Comparison of ENCODE assay signal across 8 cellular contexts in the genomic region with DNA sequence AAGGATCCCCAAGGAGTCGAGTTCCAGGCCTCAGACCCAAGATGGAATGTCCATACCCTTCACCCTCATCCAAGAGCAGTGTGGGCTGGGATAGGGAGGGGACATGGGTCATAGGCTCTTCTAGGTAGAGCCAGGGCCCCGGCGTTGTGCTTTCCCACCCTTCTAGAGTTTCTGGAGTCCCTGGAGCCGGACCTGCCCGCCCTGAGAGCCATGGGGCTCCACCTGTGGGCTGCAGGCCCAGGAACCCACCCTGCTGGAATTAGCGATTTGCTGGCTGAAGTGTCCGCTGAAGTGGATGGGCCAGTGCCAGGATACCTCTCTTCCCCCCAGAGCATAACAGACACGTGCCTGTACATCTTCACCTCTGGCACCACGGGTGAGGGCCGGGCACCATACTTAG. TPM values are rescaled to one million over a fixed set of nuclear protein-coding genes. Genes with fewer than 3 reads are reported as not detected.
DNase-seq lines count a peak whose midpoint lies in the region; ATAC-seq, FAIRE-seq and TF ChIP-seq lines count a peak whose summit lies in the region.

No MANE protein-coding gene starts in this region.

- no peak for DNase-seq in activated CD4-positive, alpha-beta T cell treated with anti-CD3 and anti-CD28 coated beads, Interleukin-2, amount 10 ng/mL, durations not matched to agents 7 days and 5 days
- DNase-seq in activated CD4-positive, alpha-beta T cell treated with anti-CD3 and anti-CD28 coated beads, Interleukin-2, amount 50 U/mL, for 4 hours: no peak
- DNase-seq in astrocyte of the cerebellum (ENCODE audit: low read depth) (no peak), HepG2 (ENCODE audit: low spot score) (no peak), DMS 273 treated with DMSO at 0.1 percent for 48 hours (lab: John Stamatoyannopoulos, UW) (no peak), NCI-H2196 (lab: John Stamatoyannopoulos, UW; ENCODE audit: unreplicated experiment) (no peak)

- H3K4me3 Mint-ChIP-seq in activated CD4-positive, alpha-beta T cell treated with anti-CD3 and anti-CD28 coated beads, Interleukin-2, amount 10 ng/mL, durations not matched to agents 7 days and 5 days: peak overlapping the region; percentile 81

- TF ChIP-seq RAD21 in HepG2 (CRISPR knock-in tag; IDR thresholded peaks at IDR 0.05): no peak

- peaks cover 16% of the 10 kb centered on the region for H3K36me3 Mint-ChIP-seq in activated CD4-positive, alpha-beta T cell treated with anti-CD3 and anti-CD28 coated beads, Interleukin-2, amount 10 ng/mL, durations not matched to agents 7 days and 5 days (ENCODE audit: low read depth)

- intact Hi-C loops in HepG2 (cut with micrococcal nuclease; ENCODE audit: unreplicated experiment): no loop called here

- peaks cover 37% of the 10 kb centered on the region for H3K4me1 Mint-ChIP-seq in activated CD4-positive, alpha-beta T cell treated with anti-CD3 and anti-CD28 coated beads, Interleukin-2, amount 10 ng/mL, durations not matched to agents 7 days and 5 days

- H3K36me3 ChIP-seq in HepG2 (replicated peaks in 1 of 2; ENCODE audit: control insufficient read depth in 1 of 2, insufficient read depth in 2 of 2, low read length in 2 of 2) (peaks cover 6 to 20% of the 10 kb centered on the region in 2 experiments; a peak in 3 of 5 replicates), thymus (ENCODE audit: control insufficient read depth, insufficient read depth) (peaks cover 22% of the 10 kb centered on the region)

- no peaks in the 10 kb centered on the region for H3K9me3 Mint-ChIP-seq in activated CD4-positive, alpha-beta T cell treated with anti-CD3 and anti-CD28 coated beads, Interleukin-2, amount 10 ng/mL, durations not matched to agents 7 days and 5 days

- no peak overlapping the region for H3K27ac Mint-ChIP-seq in activated CD4-positive, alpha-beta T cell treated with anti-CD3 and anti-CD28 coated beads, Interleukin-2, amount 10 ng/mL, durations not matched to agents 7 days and 5 days

- peak overlapping the region; percentile 92 for H3K4me2 ChIP-seq in HepG2 (ENCODE audit: low read depth, low read length)

- no peaks in the 10 kb centered on the region for H3K27me3 ChIP-seq in HepG2 (ENCODE audit: control insufficient read depth in 1 of 2, insufficient read depth in 2 of 2, low read length in 2 of 2)
- no peaks in the 10 kb centered on the region for H3K27me3 ChIP-seq in thymus (ENCODE audit: control insufficient read depth, insufficient read depth)

- no TSS peak for BruUV-seq in HepG2 (replicated peaks; lab: Mats Ljungman, UMichigan)

- no peak for TF ChIP-seq EP300 in HepG2 (IDR thresholded peaks at IDR 0.05; ENCODE audit: low read depth in 2 of 2, low read length in 2 of 2)
- TF ChIP-seq EP300 in HepG2 (CRISPR knock-in tag; IDR thresholded peaks at IDR 0.05; ENCODE audit: borderline replicate concordance): no peak

- H3K9ac ChIP-seq in HepG2 (ENCODE audit: insufficient read depth, low read depth, low read length): peak overlapping the region; percentile 63; the same call in 1 of the 2 replicates

- H3K27ac ChIP-seq in HepG2 (ENCODE audit: extremely low read length, insufficient read depth, low read length) (no peak overlapping the region), thymus (ENCODE audit: low read depth) (no peak overlapping the region)

- in situ Hi-C loops in astrocyte of the cerebellum (cut with HindIII; ENCODE audit: low sequenced_read_pairs): no loop called here
- in situ Hi-C loops in HepG2 (cut with HindIII; ENCODE audit: extremely low pct_ligation_motif_present, low pct_unique_long_range_greater_than_20kb): loop anchor here (10.0 kb wide), 1 partner anchor 262 kb away; no protein-coding TSS in a partner anchor

- WGBS in HepG2 (ENCODE audit: low lambda C conversion rate): 37% methylated on average over 5 of the region's 10 CpGs
- 83% methylated on average over 10 of the region's 10 CpGs for WGBS in thymus

- no peaks in the 10 kb centered on the region for H3K9me3 ChIP-seq in HepG2 (ENCODE audit: low read length)
- no peaks in the 10 kb centered on the region for H3K9me3 ChIP-seq in thymus (ENCODE audit: control insufficient read depth)

- H3K4me3 ChIP-seq in astrocyte of the cerebellum (ENCODE audit: low read depth, low read length): peak overlapping the region; percentile 58
- peak overlapping the region; percentile 70 to 83 (median 75) for H3K4me3 ChIP-seq in HepG2 (replicated peaks in 1 of 3; ENCODE audit: insufficient read depth in 1 of 3, low read depth in 2 of 3, low read length in 3 of 3)
- peak overlapping the region; percentile 60 for H3K4me3 ChIP-seq in thymus (ENCODE audit: low read length)

- no peak for FAIRE-seq in HepG2 (lab: Jason Lieb, UNC)

- TF ChIP-seq CTCF in astrocyte of the cerebellum (IDR thresholded peaks at IDR 0.05; ENCODE audit: low read depth, low read length, missing control alignments) (no peak), HepG2 (CRISPR knock-in tag; IDR thresholded peaks at IDR 0.05) (no peak)

- no peaks in the 10 kb centered on the region for H3K79me2 ChIP-seq in HepG2 (ENCODE audit: insufficient read depth, low read length)

- no peaks in the 10 kb centered on the region for H3K27me3 Mint-ChIP-seq in activated CD4-positive, alpha-beta T cell treated with anti-CD3 and anti-CD28 coated beads, Interleukin-2, amount 10 ng/mL, durations not matched to agents 7 days and 5 days

- H4K20me1 ChIP-seq in HepG2 (ENCODE audit: insufficient read depth, low read length): no peaks in the 10 kb centered on the region

- no peak overlapping the region for H2AFZ ChIP-seq in HepG2 (ENCODE audit: low read length)

- CTCF ChIA-PET in activated CD4-positive, alpha-beta T cell treated with anti-CD3 and anti-CD28 coated beads, Interleukin-2, amount 10 ng/mL, durations not matched to agents 7 days and 5 days (lab: Charles Lee): interaction anchor here (1.4 to 1.6 kb wide), 3 partner anchors 12 to 209 kb away, joined by 3 to 4 read pairs (median 4); no protein-coding TSS in a partner anchor
- CTCF ChIA-PET in HepG2 (lab: Yijun Ruan, JAX; ENCODE audit: low intra/inter-chr PET ratio, low total read pairs): no interaction called here

- peak; percentile 2 for ATAC-seq in HepG2
- no peak for ATAC-seq in GM21423 (IDR thresholded peaks at IDR 0.05; ENCODE audit: unreplicated experiment)

- POLR2A ChIA-PET in activated CD4-positive, alpha-beta T cell treated with anti-CD3 and anti-CD28 coated beads, Interleukin-2, amount 10 ng/mL, durations not matched to agents 7 days and 5 days (lab: Charles Lee): no interaction called here
- POLR2A ChIA-PET in HepG2 (lab: Yijun Ruan, JAX): interaction anchor here (0.7 to 2.4 kb wide), 13 partner anchors 10 to 273 kb away, joined by 3 to 14 read pairs (median 4); partner anchors contain the start of genes INTS3, JTB, RPS27 and S100A1

- H3K4me1 ChIP-seq in HepG2 (ENCODE audit: insufficient read depth, low read length) (peaks cover 57% of the 10 kb centered on the region), thymus (ENCODE audit: control insufficient read depth, insufficient read depth, low read length) (peaks cover 4% of the 10 kb centered on the region)

- TF ChIP-seq POLR2A in HepG2 (IDR thresholded peaks at IDR 0.05; ENCODE audit: insufficient read depth in 1 of 2, low read depth in 2 of 2, low read length in 2 of 2): no peak

RNA-seq across cellular contexts. Expression of gene SLC27A3, which starts 1.1 kb away (rescaled TPM):
- total RNA-seq in activated CD4-positive, alpha-beta T cell treated with anti-CD3 and anti-CD28 coated beads, Interleukin-2, amount 10 ng/mL, durations not matched to agents 7 days and 5 days: 10 to 100 TPM; 22.2 to 22.9 TPM
- total RNA-seq in HepG2 (2016; rRNA removed; fragmentation: Illumina TruSeq; extraction: Trizol): 1.3 and 4.3 TPM in 2 replicates
- total RNA-seq in HepG2 (2016; cell fraction: cytosol; rRNA removed; fragmentation: Illumina TruSeq; extraction: Trizol; ENCODE audit: low read depth): 0.88 and 1.3 TPM in 2 replicates
- 1.2 and 3.2 TPM in 2 replicates for total RNA-seq in HepG2 (2016; cell fraction: insoluble cytoplasmic fraction; rRNA removed; fragmentation: Illumina TruSeq; extraction: Trizol)
- total RNA-seq in HepG2 (2016; cell fraction: membrane; rRNA removed; fragmentation: Illumina TruSeq; extraction: Trizol): 0.86 and 1.1 TPM in 2 replicates
- total RNA-seq in HepG2 (2016; cell fraction: nucleus; rRNA removed; fragmentation: Illumina TruSeq; extraction: Trizol): 3.7 and 6.2 TPM in 2 replicates
- 5.2 and 10.3 TPM in 2 replicates for polyA plus RNA-seq in HepG2 (2011; rRNA removed)
- 4.1 and 5.0 TPM in 2 replicates for polyA plus RNA-seq in HepG2 (2011; cell fraction: cytosol; rRNA removed)
- polyA plus RNA-seq in HepG2 (2011; cell fraction: nucleus; rRNA removed): 17.3 and 21.3 TPM in 2 replicates
- polyA plus RNA-seq in HepG2 (2012): 4.4 and 4.5 TPM in 2 replicates
- polyA plus RNA-seq in HepG2 (2016; cell fraction: cytosol; fragmentation: Illumina TruSeq; extraction: Trizol; ENCODE audit: low read depth): 1.1 and 1.5 TPM in 2 replicates
- polyA plus RNA-seq in HepG2 (2016; cell fraction: insoluble cytoplasmic fraction; fragmentation: Illumina TruSeq; extraction: Trizol; ENCODE audit: low read depth): 1.5 and 2.9 TPM in 2 replicates
- polyA plus RNA-seq in HepG2 (2016; cell fraction: membrane; fragmentation: Illumina TruSeq; extraction: Trizol; ENCODE audit: low read depth): 1.1 and 1.2 TPM in 2 replicates
- 17.9 and 19.1 TPM in 2 replicates for polyA plus RNA-seq in HepG2 (2016; cell fraction: nucleus; fragmentation: Illumina TruSeq; extraction: Trizol; ENCODE audit: insufficient read depth, low read depth)
- 8.8 and 82.9 TPM in 2 replicates for polyA minus RNA-seq in HepG2 (2011; rRNA and poly(A)+ RNA removed; ENCODE audit: low replicate concordance)
- 3.7 and 4.7 TPM in 2 replicates for polyA minus RNA-seq in HepG2 (2011; cell fraction: cytosol; rRNA and poly(A)+ RNA removed)
- 3.1 TPM in 2 replicates for polyA minus RNA-seq in HepG2 (2011; cell fraction: nucleus; rRNA and poly(A)+ RNA removed)
- polyA plus RNA-seq in thymus: 48.5 TPM

RNA-seq across cellular contexts. Expression of gene INTS3, which starts 48.5 kb away (rescaled TPM):
- 10 to 100 TPM; 62.9 to 64.8 TPM for total RNA-seq in activated CD4-positive, alpha-beta T cell treated with anti-CD3 and anti-CD28 coated beads, Interleukin-2, amount 10 ng/mL, durations not matched to agents 7 days and 5 days
- total RNA-seq in HepG2 (2016; rRNA removed; fragmentation: Illumina TruSeq; extraction: Trizol): 14.7 and 17.2 TPM in 2 replicates
- total RNA-seq in HepG2 (2016; cell fraction: cytosol; rRNA removed; fragmentation: Illumina TruSeq; extraction: Trizol; ENCODE audit: low read depth): 6.7 TPM in 2 replicates
- 12.6 and 16.4 TPM in 2 replicates for total RNA-seq in HepG2 (2016; cell fraction: insoluble cytoplasmic fraction; rRNA removed; fragmentation: Illumina TruSeq; extraction: Trizol)
- 7.1 and 7.2 TPM in 2 replicates for total RNA-seq in HepG2 (2016; cell fraction: membrane; rRNA removed; fragmentation: Illumina TruSeq; extraction: Trizol)
- total RNA-seq in HepG2 (2016; cell fraction: nucleus; rRNA removed; fragmentation: Illumina TruSeq; extraction: Trizol): 23.2 and 23.6 TPM in 2 replicates
- polyA plus RNA-seq in HepG2 (2011; rRNA removed) (27.2 and 28.2 TPM in 2 replicates), thymus (59.9 TPM)
- polyA plus RNA-seq in HepG2 (2011; cell fraction: cytosol; rRNA removed): 8.2 TPM in 2 replicates
- 142 and 147 TPM in 2 replicates for polyA plus RNA-seq in HepG2 (2011; cell fraction: nucleus; rRNA removed)
- polyA plus RNA-seq in HepG2 (2012): 16.7 and 18.0 TPM in 2 replicates
- 1.3 and 1.4 TPM in 2 replicates for polyA plus RNA-seq in HepG2 (2016; cell fraction: cytosol; fragmentation: Illumina TruSeq; extraction: Trizol; ENCODE audit: low read depth)
- 12.9 and 15.4 TPM in 2 replicates for polyA plus RNA-seq in HepG2 (2016; cell fraction: insoluble cytoplasmic fraction; fragmentation: Illumina TruSeq; extraction: Trizol; ENCODE audit: low read depth)
- polyA plus RNA-seq in HepG2 (2016; cell fraction: membrane; fragmentation: Illumina TruSeq; extraction: Trizol; ENCODE audit: low read depth): 2.8 and 3.9 TPM in 2 replicates
- 58.6 and 63.7 TPM in 2 replicates for polyA plus RNA-seq in HepG2 (2016; cell fraction: nucleus; fragmentation: Illumina TruSeq; extraction: Trizol; ENCODE audit: insufficient read depth, low read depth)
- 33.3 and 85.9 TPM in 2 replicates for polyA minus RNA-seq in HepG2 (2011; rRNA and poly(A)+ RNA removed; ENCODE audit: low replicate concordance)
- polyA minus RNA-seq in HepG2 (2011; cell fraction: cytosol; rRNA and poly(A)+ RNA removed): 9.0 and 10.7 TPM in 2 replicates
- polyA minus RNA-seq in HepG2 (2011; cell fraction: nucleus; rRNA and poly(A)+ RNA removed): 39.5 and 49.7 TPM in 2 replicates
